ENCODE assay signal across 19 cellular contexts in genomic region chr9:81526587-81526986, GRCh38.
DNase-seq lines count a peak whose midpoint lies in the region; ATAC-seq, FAIRE-seq and TF ChIP-seq lines count a peak whose summit lies in the region.
"Had no signal": no experiment of that assay in that cellular context is flagged by ENCODE, and none has a peak within 500 bp of the region (broad histone marks: within the 10 kb centered on the region; RNA-seq: fewer than 3 reads in every experiment).

No MANE protein-coding gene starts in this region.

- ATAC-seq in HG03139 (IDR thresholded peaks at IDR 0.05; ENCODE audit: unreplicated experiment) (no peak), GM18907 (IDR thresholded peaks at IDR 0.05; ENCODE audit: unreplicated experiment) (no peak)

- H3K9me3 Mint-ChIP-seq in HFFc6: no peaks in the 10 kb centered on the region
- H3K9me3 Mint-ChIP-seq: activated CD4-positive, alpha-beta T cell treated with anti-CD3 and anti-CD28 coated beads, Interleukin-2, amount 10 ng/mL, durations not matched to agents 24 days and 14 days; activated naive CD8-positive, alpha-beta T cell treated with anti-CD3 and anti-CD28 coated beads, Interleukin-2, amount 10 ng/mL, durations not matched to agents 7 days and 5 days had no signal

- H3K4me1 Mint-ChIP-seq in HFFc6 (ENCODE audit: low read depth): peaks cover 32% of the 10 kb centered on the region
- H3K4me1 Mint-ChIP-seq: activated CD4-positive, alpha-beta T cell treated with anti-CD3 and anti-CD28 coated beads, Interleukin-2, amount 10 ng/mL, durations not matched to agents 24 days and 14 days; activated naive CD8-positive, alpha-beta T cell treated with anti-CD3 and anti-CD28 coated beads, Interleukin-2, amount 10 ng/mL, durations not matched to agents 7 days and 5 days had no signal

- no peak for TF ChIP-seq CTCF in AG09309 (IDR thresholded peaks at IDR 0.05; ENCODE audit: control insufficient read depth, insufficient read depth, low read depth, low read length, missing control alignments)
- TF ChIP-seq CTCF in HFFc6 (IDR thresholded peaks at IDR 0.05): no peak
- TF ChIP-seq CTCF in bronchial epithelial cell (IDR thresholded peaks at IDR 0.05; ENCODE audit: insufficient read depth, low read length, severe bottlenecking): no peak
- no peak for TF ChIP-seq CTCF in vagina (IDR thresholded peaks at IDR 0.05)

- DNase-seq in AG09309 (ENCODE audit: low read depth) (peak; percentile 67), HFFc6 (peak; percentile 45), bronchial epithelial cell (ENCODE audit: low read depth) (peak; percentile 28), kidney tubule cell (ENCODE audit: low spot score) (peak; percentile 82), vagina (ENCODE audit: extremely low spot score in 2 of 2) (no peak), NCI-H128 (lab: John Stamatoyannopoulos, UW; ENCODE audit: unreplicated experiment) (no peak)
- DNase-seq: activated CD4-positive, alpha-beta T cell treated with anti-CD3 and anti-CD28 coated beads, Interleukin-2, amount 10 ng/mL, durations not matched to agents 24 days and 14 days; activated naive CD8-positive, alpha-beta T cell treated with anti-CD3 and anti-CD28 coated beads, Interleukin-2, amount 10 ng/mL, durations not matched to agents 7 days and 5 days; activated T-cell treated with anti-CD3 and anti-CD28 coated beads for 4 hours; mesendoderm; SIG-M5; T-helper 9 cell had no signal

- H3K36me3 ChIP-seq in bronchial epithelial cell (ENCODE audit: control insufficient read depth, insufficient read depth, low read length) (no peaks in the 10 kb centered on the region), vagina (no peaks in the 10 kb centered on the region)
- H3K36me3 ChIP-seq: neutrophil had no signal

- H3K4me3 Mint-ChIP-seq in HFFc6: no peak overlapping the region
- H3K4me3 Mint-ChIP-seq: activated CD4-positive, alpha-beta T cell treated with anti-CD3 and anti-CD28 coated beads, Interleukin-2, amount 10 ng/mL, durations not matched to agents 24 days and 14 days; activated naive CD8-positive, alpha-beta T cell treated with anti-CD3 and anti-CD28 coated beads, Interleukin-2, amount 10 ng/mL, durations not matched to agents 7 days and 5 days had no signal

- H3K4me3 ChIP-seq in AG09309 (ENCODE audit: control insufficient read depth, low read depth, low read length): no peak overlapping the region
- H3K4me3 ChIP-seq in bronchial epithelial cell (ENCODE audit: low read depth, low read length): no peak overlapping the region
- no peak overlapping the region for H3K4me3 ChIP-seq in vagina
- H3K4me3 ChIP-seq: smooth muscle cell had no signal

- no peaks in the 10 kb centered on the region for H3K4me1 ChIP-seq in vagina

- intact Hi-C loops in vagina (cut with DNase I): loop anchor here (10.0 kb wide), 2 partner anchors 158 to 1078 kb away; partner anchors contain the start of gene TLE1

- H3K27me3 Mint-ChIP-seq in HFFc6 (ENCODE audit: insufficient read depth): no peaks in the 10 kb centered on the region; the same call in 1 of the 2 replicates
- H3K27me3 Mint-ChIP-seq: activated CD4-positive, alpha-beta T cell treated with anti-CD3 and anti-CD28 coated beads, Interleukin-2, amount 10 ng/mL, durations not matched to agents 24 days and 14 days; activated naive CD8-positive, alpha-beta T cell treated with anti-CD3 and anti-CD28 coated beads, Interleukin-2, amount 10 ng/mL, durations not matched to agents 7 days and 5 days had no signal

- FAIRE-seq in bronchial epithelial cell (lab: Jason Lieb, UNC): no peak
- FAIRE-seq: colon, GM19239 had no signal

- no peaks in the 10 kb centered on the region for H3K36me3 Mint-ChIP-seq in HFFc6 (ENCODE audit: low read depth)
- H3K36me3 Mint-ChIP-seq: activated naive CD8-positive, alpha-beta T cell treated with anti-CD3 and anti-CD28 coated beads, Interleukin-2, amount 10 ng/mL, durations not matched to agents 7 days and 5 days had no signal

- no peaks in the 10 kb centered on the region for H3K9me3 ChIP-seq in vagina
- H3K9me3 ChIP-seq: neutrophil had no signal

- no peak overlapping the region for H3K27ac Mint-ChIP-seq in HFFc6
- H3K27ac Mint-ChIP-seq: activated CD4-positive, alpha-beta T cell treated with anti-CD3 and anti-CD28 coated beads, Interleukin-2, amount 10 ng/mL, durations not matched to agents 24 days and 14 days; activated naive CD8-positive, alpha-beta T cell treated with anti-CD3 and anti-CD28 coated beads, Interleukin-2, amount 10 ng/mL, durations not matched to agents 7 days and 5 days had no signal

- no peaks in the 10 kb centered on the region for H3K27me3 ChIP-seq in bronchial epithelial cell (ENCODE audit: control insufficient read depth, insufficient read depth, low read length)
- no peaks in the 10 kb centered on the region for H3K27me3 ChIP-seq in vagina
- H3K27me3 ChIP-seq: neutrophil had no signal

- TF ChIP-seq POLR2A in vagina (IDR thresholded peaks at IDR 0.05): no peak

- no peak overlapping the region for H3K27ac ChIP-seq in vagina
- H3K27ac ChIP-seq: C4-2B, neutrophil had no signal

Comparison
In these comparisons a context has a peak if more than half of its experiments do, and no peak if none do; other contexts are left out.
1. DNase-seq: peak in AG09309 (single experiment), HFFc6 (single experiment), bronchial epithelial cell (single experiment) and kidney tubule cell (single experiment); none in vagina (0 of 2) and NCI-H128 (single experiment).